8 cellular contexts compared by ENCODE assay signal in genomic region chr6:35259194-35259945, GRCh38. TPM values are rescaled to one million over a fixed set of nuclear protein-coding genes. Genes with fewer than 3 reads are reported as not detected.
A peak's percentile ranks its signal among the peaks of the same experiment; 100 is the strongest.
DNase-seq lines count a peak whose midpoint lies in the region; ATAC-seq lines count a peak whose summit lies in the region.

Gene ZNF76 (plus strand): TSS chr6:35259735. CDS start chr6:35281152, 21,417 bp downstream.

- peaks cover 45% of the 10 kb centered on the region for H3K4me1 Mint-ChIP-seq in activated CD8-positive, alpha-beta memory T cell treated with anti-CD3 and anti-CD28 coated beads, Interleukin-2, amount 10 ng/mL, durations not matched to agents 7 days and 5 days

- H3K27me3 ChIP-seq in NT2/D1 (ENCODE audit: insufficient read depth, insufficient read length) (no peaks in the 10 kb centered on the region), endocrine pancreas (ENCODE audit: control insufficient read depth, insufficient read depth, low read length) (no peaks in the 10 kb centered on the region)

- H3K4me3 ChIP-seq in NT2/D1 (ENCODE audit: insufficient read length, low read depth), result peak within 1 kb of the TSS; percentile 90
- H3K4me3 ChIP-seq in endocrine pancreas (ENCODE audit: control insufficient read depth, insufficient read depth, low read length), result peak within 1 kb of the TSS; percentile 89

- H3K4me3 Mint-ChIP-seq in activated CD8-positive, alpha-beta memory T cell treated with anti-CD3 and anti-CD28 coated beads, Interleukin-2, amount 10 ng/mL, durations not matched to agents 7 days and 5 days, result peak within 1 kb of the TSS; percentile 92

- H3K9me3 ChIP-seq in NT2/D1 (ENCODE audit: insufficient read depth, low read length) (no peaks in the 10 kb centered on the region), endocrine pancreas (ENCODE audit: control insufficient read depth, low read length) (no peaks in the 10 kb centered on the region)

- CTCF ChIA-PET in activated CD8-positive, alpha-beta memory T cell treated with anti-CD3 and anti-CD28 coated beads, Interleukin-2, amount 10 ng/mL, durations not matched to agents 7 days and 5 days (lab: Charles Lee), result interaction anchor here (0.7 to 4.9 kb wide), 11 partner anchors 9 to 515 kb away, joined by 3 to 35 read pairs (median 4); no protein-coding TSS in a partner anchor

- no peaks in the 10 kb centered on the region for H3K4me1 ChIP-seq in NT2/D1 (ENCODE audit: insufficient read depth, insufficient read length)
- peaks cover 7% of the 10 kb centered on the region for H3K4me1 ChIP-seq in endocrine pancreas (ENCODE audit: control insufficient read depth, insufficient read depth, low read length)

- peak within 1 kb of the TSS; percentile 89 for H3K9ac ChIP-seq in NT2/D1 (ENCODE audit: insufficient read length, low read depth)
- peak within 1 kb of the TSS; percentile 98 for H3K9ac ChIP-seq in endocrine pancreas (ENCODE audit: control insufficient read depth, insufficient read depth, low read length)

- no peaks in the 10 kb centered on the region for H3K27me3 Mint-ChIP-seq in activated CD8-positive, alpha-beta memory T cell treated with anti-CD3 and anti-CD28 coated beads, Interleukin-2, amount 10 ng/mL, durations not matched to agents 7 days and 5 days

- no peaks in the 10 kb centered on the region for H3K9me3 Mint-ChIP-seq in activated CD8-positive, alpha-beta memory T cell treated with anti-CD3 and anti-CD28 coated beads, Interleukin-2, amount 10 ng/mL, durations not matched to agents 7 days and 5 days (ENCODE audit: low read depth)

- peak within 1 kb of the TSS; percentile 91 for H3K27ac Mint-ChIP-seq in activated CD8-positive, alpha-beta memory T cell treated with anti-CD3 and anti-CD28 coated beads, Interleukin-2, amount 10 ng/mL, durations not matched to agents 7 days and 5 days

- peaks cover 4% of the 10 kb centered on the region for H3K36me3 Mint-ChIP-seq in activated CD8-positive, alpha-beta memory T cell treated with anti-CD3 and anti-CD28 coated beads, Interleukin-2, amount 10 ng/mL, durations not matched to agents 7 days and 5 days

- DNase-seq in COLO829 (ENCODE audit: low spot score) (peak; percentile 98), HUDEP-2 (lab: John Stamatoyannopoulos, UW; ENCODE audit: unreplicated experiment in 76 of 76) (peak; percentile 78 to 100 (median 99)), NT2/D1 (ENCODE audit: low read depth, low spot score) (peak; percentile 93), mesenteric fat pad (ENCODE audit: low spot score) (peak; percentile 100)
- DNase-seq in activated CD8-positive, alpha-beta memory T cell treated with anti-CD3 and anti-CD28 coated beads, Interleukin-2, amount 10 ng/mL, durations not matched to agents 7 days and 5 days, result peak; percentile 94
- DNase-seq in stimulated activated CD8-positive, alpha-beta memory T cell treated with anti-CD3 and anti-CD28 coated beads, Interleukin-15, amount 100 ng/mL, for 24 hours (ENCODE audit: low read depth), result peak; percentile 78

- no peaks in the 10 kb centered on the region for H3K36me3 ChIP-seq in NT2/D1 (ENCODE audit: insufficient read depth, insufficient read length, low read length)
- H3K36me3 ChIP-seq in endocrine pancreas (ENCODE audit: control insufficient read depth, insufficient read depth, low read length), result no peaks in the 10 kb centered on the region

- peak; percentile 75 for ATAC-seq in GM21367 (IDR thresholded peaks at IDR 0.05; ENCODE audit: unreplicated experiment)
- peak; percentile 90 for ATAC-seq in activated CD8-positive, alpha-beta memory T cell treated with anti-CD3 and anti-CD28 coated beads, Interleukin-2, amount 10 ng/mL, durations not matched to agents 7 days and 5 days

RNA-seq across cellular contexts. Expression of gene ZNF76, which starts in this region (rescaled TPM):
- total RNA-seq in activated CD8-positive, alpha-beta memory T cell treated with anti-CD3 and anti-CD28 coated beads, Interleukin-2, amount 10 ng/mL, durations not matched to agents 7 days and 5 days, result 10 to 100 TPM; 55.0 to 61.8 TPM
- 24.5 TPM for total RNA-seq in mesenteric fat pad

Comparison
In these comparisons a context has a peak if more than half of its experiments do, and no peak if none do; other contexts are left out.
1. Peak in every context shown above with its lines: DNase-seq, ATAC-seq and H3K4me3 ChIP-seq.